Comparison of ENCODE assay signal across 8 cellular contexts in the genomic region with DNA sequence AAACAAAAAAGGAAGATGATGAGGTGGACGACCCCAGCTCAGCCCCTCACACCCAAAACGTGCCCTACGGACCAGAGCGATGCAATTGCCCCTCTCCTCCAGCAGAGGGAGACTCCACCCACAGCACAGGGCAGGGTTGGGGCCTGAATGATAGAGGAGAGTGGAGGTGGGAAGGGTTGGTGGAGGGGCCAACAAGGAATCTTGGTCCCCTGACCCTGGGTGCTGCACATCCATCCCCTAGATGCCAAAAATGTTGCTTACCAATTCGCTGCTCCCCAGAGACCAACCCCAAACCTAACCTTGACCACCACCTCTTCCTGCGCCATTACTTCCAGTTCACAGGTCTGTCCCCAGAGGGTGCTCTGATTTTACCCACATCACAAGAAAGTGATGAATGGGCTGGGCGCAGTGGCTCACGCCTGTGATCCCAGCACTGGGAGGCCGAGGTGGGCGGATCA. TPM values are rescaled to one million over a fixed set of nuclear protein-coding genes. Genes with fewer than 3 reads are reported as not detected.
DNase-seq lines count a peak whose midpoint lies in the region; ATAC-seq and TF ChIP-seq lines count a peak whose summit lies in the region.

No MANE protein-coding gene starts in this region.

- H3K4me1 ChIP-seq in uterus: no peaks in the 10 kb centered on the region

- peak; percentile 73 for ATAC-seq in naive B cell (ENCODE audit: low read depth in 2 of 2)
- ATAC-seq in HG03159 (IDR thresholded peaks at IDR 0.05; ENCODE audit: unreplicated experiment): no peak

- intact Hi-C loops in uterus (cut with DNase I; ENCODE audit: low total_unique reads): no loop called here

- TF ChIP-seq CTCF in uterus (IDR thresholded peaks at IDR 0.05): peak; percentile 42 to 59 (median 50)

- peaks cover 28 to 53% (median 44%) of the 10 kb centered on the region in 3 donors for H3K4me1 Mint-ChIP-seq in naive B cell

- H3K36me3 Mint-ChIP-seq in naive B cell: peaks cover 0 to under 1% of the 10 kb centered on the region in 2 donors

- H3K27ac ChIP-seq in uterus: no peak overlapping the region

- H3K27ac Mint-ChIP-seq in naive B cell: peak overlapping the region; percentile 70 to 93 (median 90)

- peak; percentile 54 for DNase-seq in DMS53 (lab: John Stamatoyannopoulos, UW)
- DNase-seq in DMS53 treated with DMSO at 0.1 percent for 48 hours (lab: John Stamatoyannopoulos, UW; ENCODE audit: unreplicated experiment): no peak
- DNase-seq in activated CD4-positive, alpha-beta T cell treated with anti-CD3 and anti-CD28 coated beads for 24 hours (ENCODE audit: low read depth in 2 of 2): peak; percentile 35 to 44
- DNase-seq in dermis blood vessel endothelial cell: peak; percentile 61
- DNase-seq in naive B cell: peak; percentile 74
- DNase-seq in uterus: no peak

- no peaks in the 10 kb centered on the region for H3K9me3 ChIP-seq in uterus

- H3K36me3 ChIP-seq in uterus: no peaks in the 10 kb centered on the region

- no peak for TF ChIP-seq POLR2A in uterus (IDR thresholded peaks at IDR 0.05)

- H3K27me3 Mint-ChIP-seq in naive B cell: no peaks in the 10 kb centered on the region

- TF ChIP-seq RAD21 in Ishikawa (IDR thresholded peaks at IDR 0.05; ENCODE audit: low read depth): peak; percentile 68

- H3K27me3 ChIP-seq in uterus: no peaks in the 10 kb centered on the region

- no peak for TF ChIP-seq EP300 in Ishikawa (IDR thresholded peaks at IDR 0.05; ENCODE audit: borderline replicate concordance)

- no peak overlapping the region for H3K4me3 ChIP-seq in uterus

- no peaks in the 10 kb centered on the region for H3K9me3 Mint-ChIP-seq in naive B cell

- H3K4me3 Mint-ChIP-seq in naive B cell: peak overlapping the region; percentile 23 to 78 (median 56)

TF ChIP-seq in Ishikawa, 13 proteins besides CTCF, POLR2A, EP300 and RAD21:
- TF ChIP-seq EGR1 (IDR thresholded peaks at IDR 0.05) (no peak), YY1 (IDR thresholded peaks at IDR 0.05; ENCODE audit: low read depth) (no peak), TEAD4 (IDR thresholded peaks at IDR 0.05) (no peak), NFIC (IDR thresholded peaks at IDR 0.05) (no peak), TCF12 (IDR thresholded peaks at IDR 0.05; ENCODE audit: low read depth) (no peak), TAF1 (IDR thresholded peaks at IDR 0.05; ENCODE audit: low read depth) (no peak), CEBPB (IDR thresholded peaks at IDR 0.05) (no peak)
- TF ChIP-seq, protein P1, sequence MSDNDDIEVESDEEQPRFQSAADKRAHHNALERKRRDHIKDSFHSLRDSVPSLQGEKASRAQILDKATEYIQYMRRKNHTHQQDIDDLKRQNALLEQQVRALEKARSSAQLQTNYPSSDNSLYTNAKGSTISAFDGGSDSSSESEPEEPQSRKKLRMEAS (IDR thresholded peaks at IDR 0.05): no peak
- TF ChIP-seq, protein P2, sequence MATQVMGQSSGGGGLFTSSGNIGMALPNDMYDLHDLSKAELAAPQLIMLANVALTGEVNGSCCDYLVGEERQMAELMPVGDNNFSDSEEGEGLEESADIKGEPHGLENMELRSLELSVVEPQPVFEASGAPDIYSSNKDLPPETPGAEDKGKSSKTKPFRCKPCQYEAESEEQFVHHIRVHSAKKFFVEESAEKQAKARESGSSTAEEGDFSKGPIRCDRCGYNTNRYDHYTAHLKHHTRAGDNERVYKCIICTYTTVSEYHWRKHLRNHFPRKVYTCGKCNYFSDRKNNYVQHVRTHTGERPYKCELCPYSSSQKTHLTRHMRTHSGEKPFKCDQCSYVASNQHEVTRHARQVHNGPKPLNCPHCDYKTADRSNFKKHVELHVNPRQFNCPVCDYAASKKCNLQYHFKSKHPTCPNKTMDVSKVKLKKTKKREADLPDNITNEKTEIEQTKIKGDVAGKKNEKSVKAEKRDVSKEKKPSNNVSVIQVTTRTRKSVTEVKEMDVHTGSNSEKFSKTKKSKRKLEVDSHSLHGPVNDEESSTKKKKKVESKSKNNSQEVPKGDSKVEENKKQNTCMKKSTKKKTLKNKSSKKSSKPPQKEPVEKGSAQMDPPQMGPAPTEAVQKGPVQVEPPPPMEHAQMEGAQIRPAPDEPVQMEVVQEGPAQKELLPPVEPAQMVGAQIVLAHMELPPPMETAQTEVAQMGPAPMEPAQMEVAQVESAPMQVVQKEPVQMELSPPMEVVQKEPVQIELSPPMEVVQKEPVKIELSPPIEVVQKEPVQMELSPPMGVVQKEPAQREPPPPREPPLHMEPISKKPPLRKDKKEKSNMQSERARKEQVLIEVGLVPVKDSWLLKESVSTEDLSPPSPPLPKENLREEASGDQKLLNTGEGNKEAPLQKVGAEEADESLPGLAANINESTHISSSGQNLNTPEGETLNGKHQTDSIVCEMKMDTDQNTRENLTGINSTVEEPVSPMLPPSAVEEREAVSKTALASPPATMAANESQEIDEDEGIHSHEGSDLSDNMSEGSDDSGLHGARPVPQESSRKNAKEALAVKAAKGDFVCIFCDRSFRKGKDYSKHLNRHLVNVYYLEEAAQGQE (IDR thresholded peaks at IDR 0.05; ENCODE audit: low read depth): no peak

RNA-seq across cellular contexts. Expression of a gene that starts 12.9 kb away (rescaled TPM):
- 0.23 and 0.51 TPM in 2 replicates for total RNA-seq in dermis blood vessel endothelial cell
- 100 to 1,000 TPM; 377 to 864 (median 638) TPM for polyA plus RNA-seq in naive B cell (ENCODE audit: low read depth in 6 of 6)
- total RNA-seq in uterus: 1 to 10 TPM in 2 of 4 donors, under 1 TPM in 2; 0.51 to 8.2 (median 1.1) TPM

RNA-seq across cellular contexts. Expression of a gene that starts 14.5 kb away (rescaled TPM):
- total RNA-seq in dermis blood vessel endothelial cell (11.4 and 14.6 TPM in 2 replicates), uterus (10 to 100 TPM in 3 of 4 donors, 1 to 10 TPM in 1; 7.1 to 34.7 (median 22.7) TPM)
- 10 to 100 TPM; 38.9 to 83.4 (median 55.2) TPM for polyA plus RNA-seq in naive B cell (ENCODE audit: low read depth in 6 of 6)

RNA-seq across cellular contexts. Expression of a gene that starts 14.7 kb away (rescaled TPM):
- total RNA-seq in dermis blood vessel endothelial cell (224 and 238 TPM in 2 replicates), uterus (10 to 100 TPM; 44.7 to 98.7 (median 74.0) TPM)
- polyA plus RNA-seq in naive B cell (ENCODE audit: low read depth in 6 of 6): 10 to 100 TPM; 37.1 to 56.5 (median 45.1) TPM

RNA-seq across cellular contexts. Expression of a gene that starts 40.6 kb away (rescaled TPM):
- 4.3 and 14.3 TPM in 2 replicates for total RNA-seq in dermis blood vessel endothelial cell
- polyA plus RNA-seq in naive B cell (ENCODE audit: low read depth in 6 of 6): 1 to 10 TPM in 1 of 6 donors, under 1 TPM in 5; 0.19 to 2.3 (median 0.74) TPM
- total RNA-seq in uterus: 1 to 10 TPM in 1 of 4 donors, not detected in 3; 2.0 TPM

RNA-seq across cellular contexts. Expression of a gene that starts 46.5 kb away (rescaled TPM):
- total RNA-seq in dermis blood vessel endothelial cell (28.2 and 37.8 TPM in 2 replicates), uterus (10 to 100 TPM; 10.8 to 17.8 (median 13.8) TPM)
- 10 to 100 TPM in 3 of 6 donors, 1 to 10 TPM in 3; 9.2 to 14.5 (median 10.2) TPM for polyA plus RNA-seq in naive B cell (ENCODE audit: low read depth in 6 of 6)

Comparison
In these comparisons a context has a peak if more than half of its experiments do, and no peak if none do; other contexts are left out.
1. DNase-seq: peak in DMS53 (single experiment), activated CD4-positive, alpha-beta T cell treated with anti-CD3 and anti-CD28 coated beads for 24 hours (2 of 2), dermis blood vessel endothelial cell (single experiment) and naive B cell (single experiment); none in DMS53 treated with DMSO at 0.1 percent for 48 hours (single experiment) and uterus (0 of 2).